8 cellular contexts compared by ENCODE assay signal in the genomic region with DNA sequence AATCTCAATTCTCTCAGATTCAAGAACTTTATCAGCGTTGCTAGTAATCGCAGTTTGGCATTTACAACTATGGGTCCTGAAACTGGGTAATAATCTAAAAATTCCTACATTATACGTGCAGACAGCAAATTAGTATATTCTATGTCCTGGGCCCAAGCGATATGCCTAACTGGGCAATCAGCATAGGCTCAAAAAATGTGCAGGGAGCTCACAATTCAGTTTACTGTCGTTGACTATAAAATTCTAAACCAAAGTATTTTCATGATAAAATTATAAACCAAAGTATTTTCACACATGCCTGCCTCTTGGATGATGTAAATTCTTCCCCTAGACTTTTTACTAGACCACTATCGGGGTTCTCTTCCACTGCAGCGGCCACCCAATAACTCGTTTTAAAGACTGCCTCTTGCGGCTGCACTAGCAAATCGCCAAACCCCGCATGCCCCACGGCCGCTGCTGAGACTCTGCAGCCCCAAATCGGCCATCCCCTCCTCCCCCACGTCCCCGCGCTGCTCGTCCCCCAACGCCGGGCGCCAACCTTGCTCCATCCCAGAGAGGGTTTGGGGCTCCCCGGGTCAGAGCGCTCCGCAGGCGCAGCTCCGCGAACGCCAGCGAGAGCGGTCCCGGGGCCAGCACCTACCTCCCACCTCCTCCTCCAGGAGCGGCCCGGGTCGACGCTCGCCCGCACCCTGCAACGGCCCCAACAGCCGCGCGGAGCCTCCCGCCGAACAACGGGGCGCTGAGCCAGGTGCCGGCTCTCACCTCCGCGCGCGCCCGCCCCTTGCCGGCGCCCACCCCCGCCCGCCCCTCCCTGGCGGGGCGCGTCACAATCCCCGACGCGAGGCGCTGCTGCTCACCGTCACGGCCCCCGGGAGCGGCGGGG. TPM values are rescaled to one million over a fixed set of nuclear protein-coding genes. Genes with fewer than 3 reads are reported as not detected.
DNase-seq lines count a peak whose midpoint lies in the region; ATAC-seq, FAIRE-seq and TF ChIP-seq lines count a peak whose summit lies in the region.

No MANE protein-coding gene starts in this region.

- no peak overlapping the region for H4K91ac ChIP-seq in H1 (replicated peaks; ENCODE audit: insufficient read length, low read length)

- H3K4ac ChIP-seq in H1 (replicated peaks; ENCODE audit: insufficient read length, low read depth, low read length): no peak overlapping the region

- WGBS in H1 (ENCODE audit: extremely low coverage in 1 of 2, insufficient coverage in 1 of 2, insufficient read length in 1 of 2, insufficient replicate concordance in 2 of 2, low coverage in 1 of 2, low lambda C conversion rate in 2 of 2, missing lambda C conversion rate in 1 of 2), 2 experiments: 4% methylated on average over 35 of the region's 67 CpGs; no CpG with 5 or more reads in 1 of the 2 experiments

- H2BK12ac ChIP-seq in H1 (ENCODE audit: low read depth, low read length): no peak overlapping the region

- in situ Hi-C loops in KBM-7 (cut with MboI; ENCODE audit: low pct_unique_long_range_greater_than_20kb, low sequenced_read_pairs): no loop called here

- no peak; a peak in 1 of 3 replicates for TF ChIP-seq POLR2A in H1 (IDR thresholded peaks at IDR 0.05; ENCODE audit: control extremely low read depth in 1 of 2, low read depth in 2 of 2, low read length in 2 of 2)

- H3K9ac ChIP-seq in SU-DHL-6 (ENCODE audit: low read length): peak overlapping the region; percentile 66
- peak overlapping the region; percentile 58 to 85 (median 65) for H3K9ac ChIP-seq in H1 (replicated peaks in 1 of 4; ENCODE audit: extremely low read depth in 1 of 4, low read depth in 3 of 4, low read length in 3 of 4)

- FAIRE-seq in H1 (lab: Jason Lieb, UNC): no peak

- peaks cover 7% of the 10 kb centered on the region; the same call in 1 of the 2 replicates for H3K23me2 ChIP-seq in H1 (ENCODE audit: low read depth, low read length)

- no peaks in the 10 kb centered on the region for H3K9me3 ChIP-seq in SU-DHL-6 (ENCODE audit: insufficient read depth, low read length)
- H3K9me3 ChIP-seq in H1 (ENCODE audit: insufficient read depth in 2 of 2, low read depth in 1 of 2, low read length in 1 of 2): no peaks in the 10 kb centered on the region
- H3K9me3 ChIP-seq in mucosa of descending colon: no peaks in the 10 kb centered on the region
- no peaks in the 10 kb centered on the region for H3K9me3 ChIP-seq in thoracic aorta

- H2BK20ac ChIP-seq in H1 (ENCODE audit: low read length): no peak overlapping the region

- H3K4me1 ChIP-seq in H1 (replicated peaks in 1 of 4; ENCODE audit: control insufficient read depth in 3 of 4, insufficient read depth in 4 of 4, low read length in 3 of 4) (peaks cover 2 to 7% (median 3%) of the 10 kb centered on the region in 4 experiments; a peak in 4 of 7 replicates), mucosa of descending colon (ENCODE audit: low read depth) (no peaks in the 10 kb centered on the region), thoracic aorta (ENCODE audit: control insufficient read depth in 1 of 2, low read depth in 2 of 2) (peaks cover 12 to 52% of the 10 kb centered on the region in 2 donors)

- H2AFZ ChIP-seq in SU-DHL-6 (ENCODE audit: low read depth, low read length, severe bottlenecking) (peak overlapping the region; percentile 70), H1 (ENCODE audit: low read length) (no peak overlapping the region)

- H3K4me3 ChIP-seq in SU-DHL-6 (ENCODE audit: insufficient read depth, low read length, poor library complexity, severe bottlenecking) (peak overlapping the region; percentile 73), H1 (ENCODE audit: extremely low read depth in 1 of 4, insufficient read depth in 2 of 4, low read depth in 3 of 4, low read length in 4 of 4) (peak overlapping the region; percentile 54 to 89 (median 64)), mucosa of descending colon (peak overlapping the region; percentile 56), thoracic aorta (peak overlapping the region; percentile 87)

- H2BK120ac ChIP-seq in H1 (replicated peaks; ENCODE audit: low read depth, low read length): no peak overlapping the region

- H3K18ac ChIP-seq in H1 (ENCODE audit: extremely low read depth, low read length): peak overlapping the region; percentile 68; the same call in 1 of the 2 replicates

- H3K23ac ChIP-seq in H1 (ENCODE audit: insufficient read length): no peak overlapping the region

- H3K27ac ChIP-seq in SU-DHL-6 (ENCODE audit: low read depth, low read length) (no peak overlapping the region), H1 (ENCODE audit: low read depth, low read length) (peak overlapping the region; percentile 81), thoracic aorta (peak overlapping the region; percentile 62 to 79)

- intact Hi-C loops in mucosa of descending colon (cut with DNase I, micrococcal nuclease): no loop called here

- H3F3A ChIP-seq in SU-DHL-6 (ENCODE audit: insufficient read depth): 0 out of 2 replicates have a peak, but pooled peaks cover 9% of the 10 kb centered on the region

- H3K36me3 ChIP-seq in SU-DHL-6 (ENCODE audit: low read length) (no peaks in the 10 kb centered on the region), H1 (ENCODE audit: control insufficient read depth in 2 of 4, insufficient read depth in 4 of 4, low read length in 3 of 4) (no peaks in the 10 kb centered on the region), mucosa of descending colon (ENCODE audit: low read depth) (no peaks in the 10 kb centered on the region), thoracic aorta (no peaks in the 10 kb centered on the region)

- ATAC-seq in GM19395 (IDR thresholded peaks at IDR 0.05; ENCODE audit: unreplicated experiment) (peak; percentile 56), mucosa of descending colon (no peak), thoracic aorta (ENCODE audit: insufficient number of reproducible peaks, low FRiP score, low read depth) (peak; percentile 29), esophagus mucosa (no peak)

- peak; percentile 86 for DNase-seq in DMS53 (lab: John Stamatoyannopoulos, UW)
- peak; percentile 40 for DNase-seq in KBM-7
- DNase-seq in H1 (ENCODE audit: low read depth in 1 of 2, low spot score in 2 of 2): peak in 1 of 2 experiments; percentile 65
- DNase-seq in mucosa of descending colon: peak in 2 of 3 donors; percentile 58 to 80
- DNase-seq in thoracic aorta (ENCODE audit: low spot score): no peak

- no peak overlapping the region for H3K14ac ChIP-seq in H1 (ENCODE audit: insufficient read length)

- POLR2A ChIA-PET in H1 (lab: Charles Lee; ENCODE audit: partially characterized antibody): interaction anchor here (0.6 to 4.1 kb wide), 8 partner anchors 9 to 93 kb away, joined by 3 to 33 read pairs (median 3); no protein-coding TSS in a partner anchor

- H2AK5ac ChIP-seq in H1 (ENCODE audit: low read depth, low read length): no peak overlapping the region

- H4K8ac ChIP-seq in H1 (ENCODE audit: extremely low read depth, insufficient read depth, low read length): peak overlapping the region; percentile 87; the same call in 1 of the 2 replicates

- peak in 1 of 2 experiments; percentile 17; a peak in 2 of 4 replicates for TF ChIP-seq RAD21 in H1 (IDR thresholded peaks at IDR 0.05 in 1 of 2, conservative IDR thresholded peaks at IDR 0.05 in 1 of 2; ENCODE audit: low read depth in 2 of 2, low read length in 2 of 2)

- peak overlapping the region; percentile 66; the same call in 1 of the 2 replicates for H2BK5ac ChIP-seq in H1 (ENCODE audit: low read depth, low read length)

- no peak overlapping the region for H2BK15ac ChIP-seq in H1 (ENCODE audit: low read length)

- H3K56ac ChIP-seq in H1 (replicated peaks; ENCODE audit: insufficient read length, low read depth, low read length): no peak overlapping the region

- H4K20me1 ChIP-seq in SU-DHL-6 (ENCODE audit: low read depth, low read length): peaks cover 20% of the 10 kb centered on the region; the same call in 1 of the 2 replicates
- H4K20me1 ChIP-seq in H1 (replicated peaks in 1 of 2; ENCODE audit: control insufficient read depth in 1 of 2, insufficient read depth in 2 of 2, low read length in 2 of 2): no peaks in the 10 kb centered on the region

- TF ChIP-seq EP300 in H1 (IDR thresholded peaks at IDR 0.05; ENCODE audit: borderline replicate concordance in 1 of 2, low read depth in 2 of 2, low read length in 2 of 2): no peak

- CTCF ChIA-PET in H1 (lab: Charles Lee; ENCODE audit: partially characterized antibody): interaction anchor here (0.7 to 2.4 kb wide), 12 partner anchors 11 to 1929 kb away, joined by 3 to 16 read pairs (median 4); no protein-coding TSS in a partner anchor

- H3K4me2 ChIP-seq in SU-DHL-6 (ENCODE audit: low read depth, low read length, poor library complexity, severe bottlenecking) (peak overlapping the region; percentile 92), H1 (ENCODE audit: insufficient read depth in 1 of 2, low read depth in 2 of 2, low read length in 2 of 2) (peak overlapping the region; percentile 69 to 71)

- peak; percentile 21 for TF ChIP-seq CTCF in SU-DHL-6 (IDR thresholded peaks at IDR 0.05; ENCODE audit: insufficient read depth, low read length, poor library complexity, severe bottlenecking)
- peak in 2 of 3 experiments; percentile 28 to 35; a peak in 3 of 4 replicates for TF ChIP-seq CTCF in H1 (IDR thresholded peaks at IDR 0.05; ENCODE audit: control extremely low read depth in 1 of 3, insufficient read depth in 1 of 3, low read depth in 1 of 3, low read length in 3 of 3)
- TF ChIP-seq CTCF in mucosa of descending colon (IDR thresholded peaks at IDR 0.05): no peak
- peak; percentile 41 for TF ChIP-seq CTCF in thoracic aorta (IDR thresholded peaks at IDR 0.05)

- no peaks in the 10 kb centered on the region for H3K79me1 ChIP-seq in H1 (ENCODE audit: low read depth, low read length)

- H3K79me2 ChIP-seq in SU-DHL-6 (ENCODE audit: insufficient read depth, low read length) (peaks cover 30% of the 10 kb centered on the region), H1 (ENCODE audit: control insufficient read depth in 1 of 2, insufficient read depth in 2 of 2, low read length in 2 of 2) (peaks cover 6 to 48% of the 10 kb centered on the region in 2 experiments; a peak in 3 of 4 replicates)

- H3K27me3 ChIP-seq in SU-DHL-6 (ENCODE audit: low read length): no peaks in the 10 kb centered on the region
- no peaks in the 10 kb centered on the region for H3K27me3 ChIP-seq in H1 (replicated peaks in 1 of 4; ENCODE audit: control insufficient read depth in 3 of 4, extremely low read depth in 1 of 4, insufficient read depth in 3 of 4, low read length in 3 of 4)
- no peaks in the 10 kb centered on the region for H3K27me3 ChIP-seq in thoracic aorta (replicated peaks; ENCODE audit: insufficient read depth)

- H4K5ac ChIP-seq in H1 (ENCODE audit: insufficient read length, low read depth, low read length): peak overlapping the region; percentile 48

- no peaks in the 10 kb centered on the region for H3K9me2 ChIP-seq in SU-DHL-6 (replicated peaks; ENCODE audit: insufficient read depth, low read length)

RNA-seq across cellular contexts. Expression of a gene that starts 0.5 kb away (rescaled TPM):
- 29.2 and 31.3 TPM in 2 replicates for total RNA-seq in H1 (2021; fragmentation: NEBNext Ultra II Directional; extraction: Animal tissue kit (Norgen Biotek cat#: 25700))
- polyA plus RNA-seq in H1 (2011; rRNA removed): 2.2 and 4.0 TPM in 2 replicates
- 5.1 TPM for polyA plus RNA-seq in H1 (2011; cell fraction: cytosol; rRNA removed)
- 3.8 TPM for polyA plus RNA-seq in H1 (2011; cell fraction: nucleus; rRNA removed)
- polyA plus RNA-seq in H1 (2012, experiment 1 of 2): 7.6 to 18.2 TPM (median 9.3 TPM) in 4 replicates
- 0.87 TPM for polyA plus RNA-seq in H1 (2012, experiment 2 of 2)
- polyA plus RNA-seq in H1 (2013, experiment 1 of 2): 13.3 TPM
- polyA plus RNA-seq in H1 (2013, experiment 2 of 2): 13.1 TPM
- polyA minus RNA-seq in H1 (2011; rRNA and poly(A)+ RNA removed): 8.6 and 11.7 TPM in 2 replicates
- 5.3 TPM for polyA minus RNA-seq in H1 (2011; cell fraction: cytosol; rRNA and poly(A)+ RNA removed)
- 37.7 TPM for polyA minus RNA-seq in H1 (2011; cell fraction: nucleus; rRNA and poly(A)+ RNA removed)
- total RNA-seq in mucosa of descending colon: 10 to 100 TPM in 2 of 3 donors, 1 to 10 TPM in 1; 6.2 to 36.7 (median 14.4) TPM
- 10 to 100 TPM in 1 of 2 donors, 1 to 10 TPM in 1; 6.1 to 12.3 TPM for total RNA-seq in thoracic aorta
- 11.6 TPM for total RNA-seq in esophagus mucosa

Comparison
In these comparisons a context has a peak if more than half of its experiments do, and no peak if none do; other contexts are left out.
1. ATAC-seq: peak in GM19395 (single experiment) and thoracic aorta (single experiment); none in mucosa of descending colon (single experiment) and esophagus mucosa (single experiment).
2. Peak in every context shown above with its lines, with median percentiles within 50 percentile points of each other: H3K4me3 ChIP-seq.